In genomic region chr1:48688102-48688760, GRCh38 we compare ENCODE assay signal across 8 cellular contexts.
A peak's percentile ranks its signal among the peaks of the same experiment; 100 is the strongest.
DNase-seq lines count a peak whose midpoint lies in the region; ATAC-seq and FAIRE-seq lines count a peak whose summit lies in the region.

No MANE protein-coding gene starts in this region.

- ATAC-seq in HG02870 (IDR thresholded peaks at IDR 0.05; ENCODE audit: unreplicated experiment) (peak; percentile 71), GM21381 (IDR thresholded peaks at IDR 0.05; ENCODE audit: unreplicated experiment) (no peak)

- peak; percentile 40 for DNase-seq in NCI-H748 (lab: John Stamatoyannopoulos, UW; ENCODE audit: unreplicated experiment)
- DNase-seq in NCI-H748 treated with DMSO at 0.1 percent for 48 hours (lab: John Stamatoyannopoulos, UW) = no peak
- DNase-seq in SKM-1 (lab: John Stamatoyannopoulos, UW; ENCODE audit: unreplicated experiment) = peak; percentile 13
- peak; percentile 21 for DNase-seq in retina
- DNase-seq in frontal cortex (ENCODE audit: low spot score in 2 of 2) = no peak
- DNase-seq in stimulated activated CD4-positive, alpha-beta T cell treated with anti-CD3 and anti-CD28 coated beads, Interleukin-4, amount 100 ng/mL, for 24 hours = no peak

- no peak for FAIRE-seq in frontal cortex (lab: Jason Lieb, UNC)

Comparison
In these comparisons a context has a peak if more than half of its experiments do, and no peak if none do; other contexts are left out.
1. DNase-seq: peak in NCI-H748 (single experiment), SKM-1 (single experiment) and retina (single experiment); none in NCI-H748 treated with DMSO at 0.1 percent for 48 hours (single experiment), frontal cortex (0 of 2) and stimulated activated CD4-positive, alpha-beta T cell treated with anti-CD3 and anti-CD28 coated beads, Interleukin-4, amount 100 ng/mL, for 24 hours (single experiment).